In the genomic region with DNA sequence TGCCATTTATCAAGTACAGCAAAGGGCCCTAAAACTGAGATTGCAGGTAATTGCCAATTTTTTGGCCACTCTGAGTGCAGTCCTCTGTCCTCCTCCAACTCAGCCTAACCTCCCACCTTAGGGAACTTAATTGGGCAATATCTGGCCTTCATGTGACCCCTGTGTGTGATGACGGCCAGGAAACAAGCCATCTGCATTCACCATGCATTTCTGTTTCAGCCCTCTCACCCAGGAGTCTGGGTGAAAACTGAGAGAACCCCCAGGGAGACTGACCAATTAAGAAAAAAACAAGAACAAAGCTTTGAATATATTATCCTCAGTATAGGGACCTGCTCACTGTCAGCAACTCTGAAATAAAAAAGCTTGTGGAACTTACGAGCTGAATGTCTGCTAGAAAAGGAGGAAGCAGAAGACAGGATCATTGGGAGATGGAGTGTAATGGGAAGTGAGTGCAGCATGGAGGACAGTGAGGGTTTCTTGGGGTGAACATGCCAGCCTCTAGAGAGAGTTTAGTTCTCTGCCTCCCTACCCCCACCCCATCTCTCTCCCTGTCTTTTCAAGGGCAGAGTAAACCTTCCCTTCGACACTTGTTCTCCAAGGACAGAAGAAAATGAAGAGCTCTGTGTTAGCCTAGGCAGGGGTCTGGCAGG, we compare ENCODE assay signal across 8 cellular contexts. TPM values are rescaled to one million over a fixed set of nuclear protein-coding genes. Genes with fewer than 3 reads are reported as not detected.
DNase-seq lines count a peak whose midpoint lies in the region; TF ChIP-seq lines count a peak whose summit lies in the region.

No MANE protein-coding gene starts in this region.

- no peaks in the 10 kb centered on the region for H3K9me2 ChIP-seq in hepatocyte (replicated peaks; ENCODE audit: insufficient read depth)

- peaks cover 19% of the 10 kb centered on the region for H3K36me3 Mint-ChIP-seq in activated T-cell treated with anti-CD3 and anti-CD28 coated beads, Interleukin-2, amount 50 U/mL, for 24 hours (ENCODE audit: low read depth)

- intact Hi-C loops in transverse colon (cut with DNase I; ENCODE audit: low total_unique reads): no loop called here

- no peaks in the 10 kb centered on the region for H4K20me1 ChIP-seq in hepatocyte (ENCODE audit: insufficient read depth, poor library complexity, severe bottlenecking)

- no peaks in the 10 kb centered on the region for H3K27me3 ChIP-seq in hepatocyte
- no peaks in the 10 kb centered on the region for H3K27me3 ChIP-seq in transverse colon

- TF ChIP-seq POLR2A in transverse colon (IDR thresholded peaks at IDR 0.05): no peak

- peak overlapping the region; percentile 74 for H3K27ac Mint-ChIP-seq in activated T-cell treated with anti-CD3 and anti-CD28 coated beads, Interleukin-2, amount 50 U/mL, for 24 hours

- no peak for DNase-seq in activated T-cell treated with anti-CD3 and anti-CD28 coated beads, Interleukin-2, amount 50 U/mL, for 24 hours
- no peak for DNase-seq in activated T-cell treated with anti-CD3 and anti-CD28 coated beads, Interleukin-2, amount 50 U/mL, for 1 hour
- DNase-seq in OCI-M1 (lab: John Stamatoyannopoulos, UW) (peak; percentile 58), hepatocyte (ENCODE audit: low spot score) (no peak), transverse colon (no peak), SW480 (ENCODE audit: low spot score) (no peak), NK-92 (lab: John Stamatoyannopoulos, UW; ENCODE audit: unreplicated experiment) (no peak)
- DNase-seq in activated effector memory CD4-positive, alpha-beta T cell treated with anti-CD3 and anti-CD28 coated beads, Interleukin-2, amount 50 U/mL, for 16 hours: no peak

- H3K4me1 Mint-ChIP-seq in activated T-cell treated with anti-CD3 and anti-CD28 coated beads, Interleukin-2, amount 50 U/mL, for 24 hours (ENCODE audit: low read depth): peaks cover 79% of the 10 kb centered on the region

- no peak overlapping the region for H3K4me3 Mint-ChIP-seq in activated T-cell treated with anti-CD3 and anti-CD28 coated beads, Interleukin-2, amount 50 U/mL, for 24 hours

- no peak overlapping the region for H3K27ac ChIP-seq in hepatocyte
- peak overlapping the region; percentile 42 to 56 (median 44) for H3K27ac ChIP-seq in transverse colon

- H3K36me3 ChIP-seq in hepatocyte (replicated peaks; ENCODE audit: insufficient read depth, low read depth) (no peaks in the 10 kb centered on the region), transverse colon (no peaks in the 10 kb centered on the region)

- H3K4me3 ChIP-seq in hepatocyte (no peak overlapping the region), transverse colon (no peak overlapping the region)

- no peaks in the 10 kb centered on the region for H3K9me3 Mint-ChIP-seq in activated T-cell treated with anti-CD3 and anti-CD28 coated beads, Interleukin-2, amount 50 U/mL, for 24 hours

- H3K9me3 ChIP-seq in hepatocyte (ENCODE audit: low read depth) (no peaks in the 10 kb centered on the region), transverse colon (no peaks in the 10 kb centered on the region)

- no peak overlapping the region for H3K4me2 ChIP-seq in hepatocyte

- no peaks in the 10 kb centered on the region for H3K27me3 Mint-ChIP-seq in activated T-cell treated with anti-CD3 and anti-CD28 coated beads, Interleukin-2, amount 50 U/mL, for 24 hours

- H3K4me1 ChIP-seq in hepatocyte (ENCODE audit: insufficient read depth) (peaks cover 7% of the 10 kb centered on the region), transverse colon (peaks cover 0 to 45% (median 13%) of the 10 kb centered on the region in 4 donors)

- 57% methylated on average over 3 of the region's 3 CpGs for WGBS in hepatocyte (ENCODE audit: low lambda C conversion rate, missing lambda C conversion rate)
- 66 to 67% methylated on average over 1 to 3 of the region's 3 CpGs for WGBS in transverse colon (ENCODE audit: low coverage in 1 of 2), 2 donors

- TF ChIP-seq EP300 in transverse colon (IDR thresholded peaks at IDR 0.05; ENCODE audit: low read depth): no peak

- peak overlapping the region; percentile 4 for H2AFZ ChIP-seq in hepatocyte

- TF ChIP-seq CTCF in hepatocyte (IDR thresholded peaks at IDR 0.05; ENCODE audit: poor library complexity) (no peak), transverse colon (IDR thresholded peaks at IDR 0.05) (no peak)

- H3K79me2 ChIP-seq in hepatocyte: peaks cover 57% of the 10 kb centered on the region

- in situ Hi-C loops in transverse colon (cut with MboI; ENCODE audit: low pct_ligation_motif_present in 1 of 4, low pct_unique_long_range_greater_than_20kb in 1 of 4, low sequenced_read_pairs in 3 of 4): no loop called here

RNA-seq across cellular contexts. Expression of gene MAPRE2, which starts 9.6 kb away (rescaled TPM):
- 27.6 and 28.2 TPM in 2 replicates for total RNA-seq in hepatocyte
- polyA plus RNA-seq in hepatocyte: 19.1 and 21.1 TPM in 2 replicates
- total RNA-seq in transverse colon: 100 to 1,000 TPM in 1 of 4 donors, 10 to 100 TPM in 3; 23.1 to 102 (median 48.5) TPM
